Comparison of ENCODE assay signal across 8 cellular contexts in the genomic region with DNA sequence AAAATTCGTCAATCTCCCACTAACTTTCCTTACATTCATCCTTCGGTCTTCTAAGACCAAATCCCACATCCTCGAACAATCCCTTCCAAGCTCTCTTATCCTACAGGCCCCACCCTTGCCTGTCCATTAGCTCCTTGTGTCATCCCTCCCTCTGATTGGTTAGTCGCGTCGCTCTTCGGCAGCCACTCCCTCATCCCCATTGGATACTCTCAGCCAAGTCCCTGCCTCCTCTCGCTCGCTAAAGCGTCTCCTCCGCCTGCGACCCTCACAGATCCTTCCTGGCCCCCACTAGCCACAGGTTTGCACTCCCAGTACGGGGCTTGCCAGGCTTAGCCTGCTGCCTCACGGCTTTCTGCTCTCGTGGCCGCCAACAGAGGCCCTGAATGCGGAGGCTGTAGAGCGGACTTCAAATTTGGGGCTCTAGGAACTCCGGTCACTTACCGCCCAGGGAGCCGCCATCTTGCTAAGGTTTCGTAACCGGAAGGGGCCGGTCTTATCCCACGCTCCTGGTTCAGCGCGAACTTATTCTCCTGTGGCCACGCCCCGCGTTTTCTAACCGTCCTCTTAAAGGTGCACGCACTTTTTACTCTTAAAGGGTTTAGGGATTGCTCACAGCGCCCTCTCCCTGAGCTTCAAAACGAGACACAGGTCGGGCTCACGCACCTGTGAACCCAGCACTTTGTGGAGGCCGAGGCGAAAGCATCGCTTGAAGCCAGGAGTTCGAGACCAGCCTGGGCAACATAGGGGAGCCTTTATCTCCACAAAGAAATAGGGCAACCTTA. TPM values are rescaled to one million over a fixed set of nuclear protein-coding genes. Genes with fewer than 3 reads are reported as not detected.
DNase-seq lines count a peak whose midpoint lies in the region; ATAC-seq and TF ChIP-seq lines count a peak whose summit lies in the region.

A gene (minus strand): TSS at position 472 of the 782 bp plus-strand sequence. CDS start 13 bp downstream, at position 459.

- H3K36me3 Mint-ChIP-seq in natural killer cell treated with Interleukin-12 subunit alpha and Interleukin-12 subunit beta and Interleukin-15 and Interleukin-18, amount 100 ng/mL, for 72 hours: no peaks in the 10 kb centered on the region

- ATAC-seq in natural killer cell treated with Interleukin-12 subunit alpha and Interleukin-12 subunit beta and Interleukin-15 and Interleukin-18, amount 100 ng/mL, for 72 hours: peak; percentile 97
- ATAC-seq in stimulated activated naive CD8-positive, alpha-beta T cell treated with anti-CD3 and anti-CD28 coated beads, Interleukin-15, Interleukin-2, amounts not matched to agents 100 U/mL and 50 U/mL, for 24 hours: peak; percentile 98

- TF ChIP-seq CTCF in LNCAP (IDR thresholded peaks at IDR 0.05): peak; percentile 49; the same call in 1 of the 2 replicates
- peak; percentile 49 for TF ChIP-seq CTCF in fibroblast of pulmonary artery (IDR thresholded peaks at IDR 0.05; ENCODE audit: low read length, missing control alignments)

- H3K4me1 Mint-ChIP-seq in natural killer cell treated with Interleukin-12 subunit alpha and Interleukin-12 subunit beta and Interleukin-15 and Interleukin-18, amount 100 ng/mL, for 72 hours (ENCODE audit: low read depth in 2 of 2): peaks cover 5 to 13% of the 10 kb centered on the region in 2 donors

- no peaks in the 10 kb centered on the region for H3K9me3 Mint-ChIP-seq in natural killer cell treated with Interleukin-12 subunit alpha and Interleukin-12 subunit beta and Interleukin-15 and Interleukin-18, amount 100 ng/mL, for 72 hours

- no peak within 1 kb of the TSS for H3K27ac Mint-ChIP-seq in natural killer cell treated with Interleukin-12 subunit alpha and Interleukin-12 subunit beta and Interleukin-15 and Interleukin-18, amount 100 ng/mL, for 72 hours

- H3K27me3 Mint-ChIP-seq in natural killer cell treated with Interleukin-12 subunit alpha and Interleukin-12 subunit beta and Interleukin-15 and Interleukin-18, amount 100 ng/mL, for 72 hours: peaks cover 6% of the 10 kb centered on the region in 2 donors

- peak; percentile 99 for DNase-seq in ELR (ENCODE audit: low read depth)
- DNase-seq in GOT3 (lab: John Stamatoyannopoulos, UW): peak; percentile 84
- peak; percentile 97 for DNase-seq in RPMI8226
- peak; percentile 85 for DNase-seq in activated T-helper 1 cell treated with anti-CD3 and anti-CD28 coated beads, Interleukin-2, amount 50 U/mL, for 16 hours (ENCODE audit: low read depth in 1 of 2, low spot score in 1 of 2)
- peak; percentile 98 for DNase-seq in fibroblast of pulmonary artery (ENCODE audit: low read depth)
- peak; percentile 94 for DNase-seq in natural killer cell treated with Interleukin-12 subunit alpha and Interleukin-12 subunit beta and Interleukin-15 and Interleukin-18, amount 100 ng/mL, for 72 hours (ENCODE audit: low spot score)
- DNase-seq in stimulated activated naive CD8-positive, alpha-beta T cell treated with anti-CD3 and anti-CD28 coated beads, Interleukin-15, Interleukin-2, amounts not matched to agents 100 U/mL and 50 U/mL, for 24 hours: peak; percentile 94

- H3K4me3 Mint-ChIP-seq in natural killer cell treated with Interleukin-12 subunit alpha and Interleukin-12 subunit beta and Interleukin-15 and Interleukin-18, amount 100 ng/mL, for 72 hours: no peak within 1 kb of the TSS

- H3K4me3 ChIP-seq in fibroblast of pulmonary artery (replicated peaks; ENCODE audit: low read depth, low read length): peak within 1 kb of the TSS; percentile 99

RNA-seq across cellular contexts. Expression of the gene that starts here (rescaled TPM):
- total RNA-seq in natural killer cell treated with Interleukin-12 subunit alpha and Interleukin-12 subunit beta and Interleukin-15 and Interleukin-18, amount 100 ng/mL, for 72 hours: 10 to 100 TPM; 58.3 to 58.7 TPM

Comparison
In these comparisons a context has a peak if more than half of its experiments do, and no peak if none do; other contexts are left out.
1. Peak in every context shown above with its lines: DNase-seq, ATAC-seq and H3K4me3 ChIP-seq.